8 cellular contexts compared by ENCODE assay signal in genomic region chr1:20484526-20485462, GRCh38. TPM values are rescaled to one million over a fixed set of nuclear protein-coding genes. Genes with fewer than 3 reads are reported as not detected.
A peak's percentile ranks its signal among the peaks of the same experiment; 100 is the strongest.
DNase-seq lines count a peak whose midpoint lies in the region; TF ChIP-seq lines count a peak whose summit lies in the region.

No MANE protein-coding gene starts in this region.

- H3K4me1 ChIP-seq in BE2C = no peaks in the 10 kb centered on the region

- DNase-seq in BE2C = no peak
- peak; percentile 23 for DNase-seq in M059J (ENCODE audit: low read depth)
- DNase-seq in dorsolateral prefrontal cortex = peak in 1 of 10 donors; percentile 61
- DNase-seq in mucosa of gallbladder (ENCODE audit: low spot score) = peak; percentile 25
- DNase-seq in NOMO-1 treated with DMSO at 0.1 percent for 48 hours (lab: John Stamatoyannopoulos, UW; ENCODE audit: unreplicated experiment) = no peak
- no peak for DNase-seq in stimulated activated CD4-positive, alpha-beta T cell treated with anti-CD3 and anti-CD28 coated beads, Interleukin-4, amount 100 ng/mL, for 4 hours
- no peak for DNase-seq in Kasumi-1 (lab: John Stamatoyannopoulos, UW)
- no peak for DNase-seq in UCSD-AML1 (lab: John Stamatoyannopoulos, UW; ENCODE audit: unreplicated experiment)

- H3K9me3 ChIP-seq in BE2C = no peaks in the 10 kb centered on the region

- intact Hi-C loops in dorsolateral prefrontal cortex (cut with DNase I) = loop anchor here in 1 of 2 donors (5.0 kb wide), 2 partner anchors 37 to 52 kb away; no protein-coding TSS in a partner anchor

- peaks cover 21% of the 10 kb centered on the region for H3K27me3 ChIP-seq in BE2C
- peaks cover 0 to 3% (median 0%) of the 10 kb centered on the region in 45 donors for H3K27me3 ChIP-seq in dorsolateral prefrontal cortex

- H3K4me3 ChIP-seq in BE2C (ENCODE audit: low read depth, low read length) (peak overlapping the region; percentile 61), dorsolateral prefrontal cortex (peak overlapping the region; percentile 64 to 97 (median 89))

- H3K27ac ChIP-seq in dorsolateral prefrontal cortex = peak overlapping the region; percentile 76 to 99 (median 98)

- no peaks in the 10 kb centered on the region for H3K36me3 ChIP-seq in BE2C

- TF ChIP-seq CTCF in BE2C (IDR thresholded peaks at IDR 0.05; ENCODE audit: low read depth, low read length) (no peak), dorsolateral prefrontal cortex (IDR thresholded peaks at IDR 0.05 in 54 of 56, conservative IDR thresholded peaks at IDR 0.05 in 2 of 56; ENCODE audit: low read depth in 1 of 56, partially characterized antibody in 56 of 56) (peak in 1 of 56 donors; percentile 13)

RNA-seq across cellular contexts. Expression of gene CAMK2N1, which starts 1.2 kb away (rescaled TPM):
- polyA plus RNA-seq in BE2C (2012; ENCODE audit: insufficient read depth, insufficient read length, low read depth) = 50.6 TPM
- 5.2 and 7.2 TPM in 2 replicates for total RNA-seq in M059J (2014; rRNA removed; shearing (Covaris generic))
- total RNA-seq in dorsolateral prefrontal cortex (100 to 1,000 TPM; 248 to 798 (median 441) TPM), mucosa of gallbladder (140 TPM)

RNA-seq across cellular contexts. Expression of gene MUL1, which starts 23.2 kb away (rescaled TPM):
- polyA plus RNA-seq in BE2C (2012; ENCODE audit: insufficient read depth, insufficient read length, low read depth) = 51.4 TPM
- total RNA-seq in M059J (2014; rRNA removed; shearing (Covaris generic)) = 38.3 and 48.8 TPM in 2 replicates
- total RNA-seq in dorsolateral prefrontal cortex = 10 to 100 TPM; 16.4 to 29.4 (median 23.6) TPM
- total RNA-seq in mucosa of gallbladder = 36.6 TPM

Comparison
In these comparisons a context has a peak if more than half of its experiments do, and no peak if none do; other contexts are left out.
1. DNase-seq: peak in M059J (single experiment) and mucosa of gallbladder (single experiment); none in BE2C (single experiment), NOMO-1 treated with DMSO at 0.1 percent for 48 hours (single experiment), stimulated activated CD4-positive, alpha-beta T cell treated with anti-CD3 and anti-CD28 coated beads, Interleukin-4, amount 100 ng/mL, for 4 hours (0 of 2), Kasumi-1 (0 of 2) and UCSD-AML1 (single experiment).
2. RNA of gene CAMK2N1, which starts 1.2 kb away (total RNA-seq): 248 to 798 TPM in dorsolateral prefrontal cortex and 140 TPM in mucosa of gallbladder (single experiment); 5.2 to 7.2 TPM in M059J; every median in the first group is over 10 times any median in the second.